ENCODE assay signal across 17 cellular contexts in genomic region chr1:182855886-182856285, GRCh38.
"Had no signal": no experiment of that assay in that cellular context is flagged by ENCODE, and none has a peak within 500 bp of the region (broad histone marks: within the 10 kb centered on the region; RNA-seq: fewer than 3 reads in every experiment).

No MANE protein-coding gene starts in this region.

- H3K27me3 ChIP-seq: right atrium auricular region had no signal

- H3K27ac Mint-ChIP-seq: activated CD8-positive, alpha-beta memory T cell treated with anti-CD3 and anti-CD28 coated beads, Interleukin-2, amount 10 ng/mL, durations not matched to agents 7 days and 5 days; activated naive CD4-positive, alpha-beta T cell treated with anti-CD3 and anti-CD28 coated beads, Interleukin-2, amount 50 U/mL, for 24 hours; natural killer cell treated with Interleukin-12 subunit alpha and Interleukin-12 subunit beta and Interleukin-15 and Interleukin-18, amount 100 ng/mL, for 72 hours; stimulated activated naive CD8-positive, alpha-beta T cell treated with anti-CD3 and anti-CD28 coated beads, Interleukin-15, Interleukin-2, amounts not matched to agents 100 ng/mL and 50 ng/mL, for 24 hours; type B pancreatic cell had no signal

- H3K4me3 Mint-ChIP-seq: activated CD8-positive, alpha-beta memory T cell treated with anti-CD3 and anti-CD28 coated beads, Interleukin-2, amount 10 ng/mL, durations not matched to agents 7 days and 5 days; activated naive CD4-positive, alpha-beta T cell treated with anti-CD3 and anti-CD28 coated beads, Interleukin-2, amount 50 U/mL, for 24 hours; activated T-cell treated with anti-CD3 and anti-CD28 coated beads, Interleukin-2, amount 50 U/mL, for 4 hours; natural killer cell treated with Interleukin-12 subunit alpha and Interleukin-12 subunit beta and Interleukin-15 and Interleukin-18, amount 100 ng/mL, for 72 hours; stimulated activated naive CD8-positive, alpha-beta T cell treated with anti-CD3 and anti-CD28 coated beads, Interleukin-15, Interleukin-2, amounts not matched to agents 100 ng/mL and 50 ng/mL, for 24 hours; type B pancreatic cell had no signal

- H3K9me3 ChIP-seq: right atrium auricular region had no signal

- H3K4me3 ChIP-seq: right atrium auricular region, skin epidermis had no signal

- H3K27ac ChIP-seq: right atrium auricular region had no signal

- DNase-seq: activated CD4-positive, alpha-beta T cell treated with anti-CD3 and anti-CD28 coated beads for 1 hour; activated CD4-positive, alpha-beta T cell treated with anti-CD3 and anti-CD28 coated beads, Interleukin-2, amount 50 U/mL, for 4 hours; activated CD8-positive, alpha-beta memory T cell treated with anti-CD3 and anti-CD28 coated beads, Interleukin-2, amount 10 ng/mL, durations not matched to agents 7 days and 5 days; activated effector memory CD4-positive, alpha-beta T cell treated with anti-CD3 and anti-CD28 coated beads, Interleukin-2, amount 50 U/mL, for 16 hours; activated T-cell treated with anti-CD3 and anti-CD28 coated beads, Interleukin-2, amount 50 U/mL, for 4 hours; foreskin melanocyte; kidney glomerular epithelial cell; nucleus accumbens; posterior cingulate gyrus; stimulated activated CD4-positive, alpha-beta T cell treated with anti-CD3 and anti-CD28 coated beads, Interleukin-4, amount 100 ng/mL, for 4 hours; stimulated activated CD8-positive, alpha-beta memory T cell treated with anti-CD3 and anti-CD28 coated beads, Interleukin-4, amount 100 ng/mL, for 48 hours had no signal

- ATAC-seq: activated CD8-positive, alpha-beta memory T cell treated with anti-CD3 and anti-CD28 coated beads, Interleukin-2, amount 10 ng/mL, durations not matched to agents 7 days and 5 days; activated T-cell treated with anti-CD3 and anti-CD28 coated beads, Interleukin-2, amount 50 U/mL, for 4 hours; natural killer cell treated with Interleukin-12 subunit alpha and Interleukin-12 subunit beta and Interleukin-15 and Interleukin-18, amount 100 ng/mL, for 72 hours had no signal

- H3K9me3 Mint-ChIP-seq: activated naive CD4-positive, alpha-beta T cell treated with anti-CD3 and anti-CD28 coated beads, Interleukin-2, amount 50 U/mL, for 24 hours; activated T-cell treated with anti-CD3 and anti-CD28 coated beads, Interleukin-2, amount 50 U/mL, for 4 hours; natural killer cell treated with Interleukin-12 subunit alpha and Interleukin-12 subunit beta and Interleukin-15 and Interleukin-18, amount 100 ng/mL, for 72 hours; stimulated activated naive CD8-positive, alpha-beta T cell treated with anti-CD3 and anti-CD28 coated beads, Interleukin-15, Interleukin-2, amounts not matched to agents 100 ng/mL and 50 ng/mL, for 24 hours; type B pancreatic cell had no signal

- H3K27me3 Mint-ChIP-seq: activated CD8-positive, alpha-beta memory T cell treated with anti-CD3 and anti-CD28 coated beads, Interleukin-2, amount 10 ng/mL, durations not matched to agents 7 days and 5 days; activated naive CD4-positive, alpha-beta T cell treated with anti-CD3 and anti-CD28 coated beads, Interleukin-2, amount 50 U/mL, for 24 hours; natural killer cell treated with Interleukin-12 subunit alpha and Interleukin-12 subunit beta and Interleukin-15 and Interleukin-18, amount 100 ng/mL, for 72 hours; stimulated activated naive CD8-positive, alpha-beta T cell treated with anti-CD3 and anti-CD28 coated beads, Interleukin-15, Interleukin-2, amounts not matched to agents 100 ng/mL and 50 ng/mL, for 24 hours; type B pancreatic cell had no signal
